In the genomic region with DNA sequence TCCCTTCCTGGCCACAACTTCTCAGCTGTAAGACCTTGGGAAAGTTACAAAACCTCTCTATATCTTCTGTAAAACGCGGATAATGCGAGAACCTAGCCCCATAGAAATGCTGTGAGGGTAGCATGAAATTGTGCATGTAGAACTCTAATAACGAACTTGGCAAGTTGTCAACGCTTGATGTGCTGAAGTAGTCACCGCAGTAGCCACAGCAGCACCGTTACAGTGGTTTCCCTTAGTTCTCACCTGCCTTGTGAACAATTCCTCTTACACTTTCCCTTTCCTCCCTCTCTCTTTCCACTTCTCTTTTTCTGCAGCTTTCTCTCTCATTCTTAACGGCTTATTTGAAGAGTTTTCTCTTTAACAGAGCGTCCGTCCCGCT, we compare ENCODE assay signal across 8 cellular contexts. TPM values are rescaled to one million over a fixed set of nuclear protein-coding genes. Genes with fewer than 3 reads are reported as not detected.
DNase-seq lines count a peak whose midpoint lies in the region; ATAC-seq and TF ChIP-seq lines count a peak whose summit lies in the region.

No MANE protein-coding gene starts in this region.

- peak overlapping the region; percentile 88 for H3K4me3 Mint-ChIP-seq in activated naive CD4-positive, alpha-beta T cell treated with anti-CD3 and anti-CD28 coated beads, Interleukin-2, amount 10 ng/mL, durations not matched to agents 7 days and 5 days
- peak overlapping the region; percentile 94 to 95 for H3K4me3 Mint-ChIP-seq in stimulated activated naive B cell treated with anti-CD40 and anti-IgM and Interleukin-4, amounts not matched to agents 10 μg/mL and 1 μg/mL and 100 μg/mL, for 72 hours

- no peak for TF ChIP-seq CTCF in HEK293 (tag by site-specific recombination; IDR thresholded peaks at IDR 0.05)

- peak; percentile 63 to 67 for ATAC-seq in stimulated activated naive B cell treated with anti-CD40 and anti-IgM and Interleukin-4, amounts not matched to agents 10 μg/mL and 1 μg/mL and 100 μg/mL, for 72 hours (replicated peaks)

- H3K4me3 ChIP-seq in HEK293 (ENCODE audit: low read depth, low read length) (peak overlapping the region; percentile 95), iPS-18c (ENCODE audit: insufficient read depth, low read depth, low read length) (peak overlapping the region; percentile 97)

- H3K4me1 Mint-ChIP-seq in activated naive CD4-positive, alpha-beta T cell treated with anti-CD3 and anti-CD28 coated beads, Interleukin-2, amount 10 ng/mL, durations not matched to agents 7 days and 5 days: peaks cover 52% of the 10 kb centered on the region
- peaks cover 26 to 49% of the 10 kb centered on the region in 2 donors for H3K4me1 Mint-ChIP-seq in stimulated activated naive B cell treated with anti-CD40 and anti-IgM and Interleukin-4, amounts not matched to agents 10 μg/mL and 1 μg/mL and 100 μg/mL, for 72 hours

- H3K9me3 ChIP-seq in HEK293 (ENCODE audit: control insufficient read depth, insufficient read depth, low read depth, low read length): no peaks in the 10 kb centered on the region
- H3K9me3 ChIP-seq in iPS-18c (ENCODE audit: control insufficient read depth, insufficient read depth, low read length): no peaks in the 10 kb centered on the region

- H3K4me1 ChIP-seq in HEK293 (ENCODE audit: control insufficient read depth, insufficient read depth, low read length): no peaks in the 10 kb centered on the region

- peak overlapping the region; percentile 39 for H3K27ac Mint-ChIP-seq in activated naive CD4-positive, alpha-beta T cell treated with anti-CD3 and anti-CD28 coated beads, Interleukin-2, amount 10 ng/mL, durations not matched to agents 7 days and 5 days
- H3K27ac Mint-ChIP-seq in stimulated activated naive B cell treated with anti-CD40 and anti-IgM and Interleukin-4, amounts not matched to agents 10 μg/mL and 1 μg/mL and 100 μg/mL, for 72 hours: peak overlapping the region; percentile 91

- CTCF ChIA-PET in HEK293 (lab: Yijun Ruan, JAX): interaction anchor here (0.7 to 1.5 kb wide), 2 partner anchors 43 to 893 kb away, joined by 3 to 6 read pairs; no protein-coding TSS in a partner anchor
- CTCF ChIA-PET in activated naive CD4-positive, alpha-beta T cell treated with anti-CD3 and anti-CD28 coated beads, Interleukin-2, amount 10 ng/mL, durations not matched to agents 7 days and 5 days (lab: Charles Lee): interaction anchor here (1.7 to 1.9 kb wide), 2 partner anchors 26 to 237 kb away, joined by 8 read pairs; no protein-coding TSS in a partner anchor

- H3K9me3 Mint-ChIP-seq in activated naive CD4-positive, alpha-beta T cell treated with anti-CD3 and anti-CD28 coated beads, Interleukin-2, amount 10 ng/mL, durations not matched to agents 7 days and 5 days: no peaks in the 10 kb centered on the region
- H3K9me3 Mint-ChIP-seq in stimulated activated naive B cell treated with anti-CD40 and anti-IgM and Interleukin-4, amounts not matched to agents 10 μg/mL and 1 μg/mL and 100 μg/mL, for 72 hours: no peaks in the 10 kb centered on the region

- H3K36me3 Mint-ChIP-seq in activated naive CD4-positive, alpha-beta T cell treated with anti-CD3 and anti-CD28 coated beads, Interleukin-2, amount 10 ng/mL, durations not matched to agents 7 days and 5 days: peaks cover 2% of the 10 kb centered on the region
- H3K36me3 Mint-ChIP-seq in stimulated activated naive B cell treated with anti-CD40 and anti-IgM and Interleukin-4, amounts not matched to agents 10 μg/mL and 1 μg/mL and 100 μg/mL, for 72 hours: peaks cover 4 to 6% of the 10 kb centered on the region in 2 donors

- H3K36me3 ChIP-seq in HEK293 (ENCODE audit: control insufficient read depth in 2 of 2, insufficient read depth in 1 of 2, low read length in 2 of 2): no peaks in the 10 kb centered on the region

- DNase-seq in NCI-H510A treated with DMSO at 0.1 percent for 48 hours (lab: John Stamatoyannopoulos, UW) (peak; percentile 63), NCI-H510A (lab: John Stamatoyannopoulos, UW) (no peak), MV-4-11 (lab: John Stamatoyannopoulos, UW) (peak; percentile 82), dermis blood vessel endothelial cell (no peak)
- peak; percentile 56 for DNase-seq in activated naive CD4-positive, alpha-beta T cell treated with anti-CD3 and anti-CD28 coated beads, Interleukin-2, amount 10 ng/mL, durations not matched to agents 7 days and 5 days
- DNase-seq in stimulated activated naive B cell treated with anti-CD40 and anti-IgM and Interleukin-4, amounts not matched to agents 10 μg/mL and 1 μg/mL and 100 μg/mL, for 72 hours: no peak

- H3K27ac ChIP-seq in HEK293 (ENCODE audit: extremely low read depth, low read depth, low read length): no peak overlapping the region

- H3K27me3 Mint-ChIP-seq in activated naive CD4-positive, alpha-beta T cell treated with anti-CD3 and anti-CD28 coated beads, Interleukin-2, amount 10 ng/mL, durations not matched to agents 7 days and 5 days: peaks cover 8% of the 10 kb centered on the region
- H3K27me3 Mint-ChIP-seq in stimulated activated naive B cell treated with anti-CD40 and anti-IgM and Interleukin-4, amounts not matched to agents 10 μg/mL and 1 μg/mL and 100 μg/mL, for 72 hours: no peaks in the 10 kb centered on the region

- POLR2A ChIA-PET in HEK293 (lab: Yijun Ruan, JAX): no interaction called here

TF ChIP-seq in HEK293, 187 proteins besides CTCF, POLR2A, EP300 and RAD21:
- TF ChIP-seq ZBTB8A (tag by site-specific recombination; IDR thresholded peaks at IDR 0.05) (0 out of 2 replicates have a peak, but pooled peaks have one; percentile 16), ZNF366 (tag by site-specific recombination; conservative IDR thresholded peaks at IDR 0.05) (peak; percentile 70), ZNF558 (tag by site-specific recombination; IDR thresholded peaks at IDR 0.05) (no peak), SCRT1 (tag by site-specific recombination; IDR thresholded peaks at IDR 0.05; ENCODE audit: borderline replicate concordance) (no peak), ZNF600 (tag by site-specific recombination; IDR thresholded peaks at IDR 0.05) (peak; percentile 48), ZNF514 (tag by site-specific recombination; IDR thresholded peaks at IDR 0.05) (no peak), PRDM1 (tag by site-specific recombination; IDR thresholded peaks at IDR 0.05) (peak; percentile 98), ZNF548 (tag by site-specific recombination; IDR thresholded peaks at IDR 0.05) (no peak), KLF10 (tag by site-specific recombination; IDR thresholded peaks at IDR 0.05) (no peak), ZBTB48 (tag by site-specific recombination; IDR thresholded peaks at IDR 0.05) (no peak), REPIN1 (tag by site-specific recombination; IDR thresholded peaks at IDR 0.05; ENCODE audit: low read depth) (no peak), ZNF610 (tag by site-specific recombination; IDR thresholded peaks at IDR 0.05; ENCODE audit: borderline replicate concordance) (no peak), OSR2 (tag by site-specific recombination; IDR thresholded peaks at IDR 0.05) (peak; percentile 96)
- TF ChIP-seq, protein P1, sequence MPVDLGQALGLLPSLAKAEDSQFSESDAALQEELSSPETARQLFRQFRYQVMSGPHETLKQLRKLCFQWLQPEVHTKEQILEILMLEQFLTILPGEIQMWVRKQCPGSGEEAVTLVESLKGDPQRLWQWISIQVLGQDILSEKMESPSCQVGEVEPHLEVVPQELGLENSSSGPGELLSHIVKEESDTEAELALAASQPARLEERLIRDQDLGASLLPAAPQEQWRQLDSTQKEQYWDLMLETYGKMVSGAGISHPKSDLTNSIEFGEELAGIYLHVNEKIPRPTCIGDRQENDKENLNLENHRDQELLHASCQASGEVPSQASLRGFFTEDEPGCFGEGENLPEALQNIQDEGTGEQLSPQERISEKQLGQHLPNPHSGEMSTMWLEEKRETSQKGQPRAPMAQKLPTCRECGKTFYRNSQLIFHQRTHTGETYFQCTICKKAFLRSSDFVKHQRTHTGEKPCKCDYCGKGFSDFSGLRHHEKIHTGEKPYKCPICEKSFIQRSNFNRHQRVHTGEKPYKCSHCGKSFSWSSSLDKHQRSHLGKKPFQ (tag by site-specific recombination; IDR thresholded peaks at IDR 0.05): no peak

RNA-seq across cellular contexts. Expression of gene SHQ1, which starts 0.4 kb away (rescaled TPM):
- total RNA-seq in dermis blood vessel endothelial cell: 19.6 and 22.7 TPM in 2 replicates

RNA-seq across cellular contexts. Expression of gene GXYLT2, which starts 39.2 kb away (rescaled TPM):
- total RNA-seq in dermis blood vessel endothelial cell: under 0.01 and 0.09 TPM in 2 replicates

Comparison
In these comparisons a context has a peak if more than half of its experiments do, and no peak if none do; other contexts are left out.
1. DNase-seq: peak in NCI-H510A treated with DMSO at 0.1 percent for 48 hours (single experiment), MV-4-11 (single experiment) and activated naive CD4-positive, alpha-beta T cell treated with anti-CD3 and anti-CD28 coated beads, Interleukin-2, amount 10 ng/mL, durations not matched to agents 7 days and 5 days (single experiment); none in NCI-H510A (single experiment), stimulated activated naive B cell treated with anti-CD40 and anti-IgM and Interleukin-4, amounts not matched to agents 10 μg/mL and 1 μg/mL and 100 μg/mL, for 72 hours (single experiment) and dermis blood vessel endothelial cell (single experiment).